11 cellular contexts compared by ENCODE assay signal in the genomic region with DNA sequence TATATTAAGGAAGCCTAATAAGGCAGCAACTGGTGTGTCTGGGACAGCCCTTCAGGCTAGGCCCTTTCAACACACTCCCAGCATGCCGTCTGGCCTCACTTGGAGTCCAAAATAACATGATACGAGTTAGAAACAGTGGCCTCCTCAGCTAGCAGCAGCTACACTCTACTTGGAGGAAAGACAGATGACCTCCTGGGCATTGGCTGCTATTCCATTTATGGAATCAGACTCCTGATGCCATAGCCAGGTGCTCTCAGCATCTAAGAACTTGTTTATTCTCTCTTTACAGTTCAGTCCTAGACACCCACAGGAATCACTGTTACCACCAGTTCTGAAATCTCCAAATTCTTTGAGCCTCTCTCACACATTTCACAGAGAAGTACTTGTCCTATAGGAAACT. TPM values are rescaled to one million over a fixed set of nuclear protein-coding genes. Genes with fewer than 3 reads are reported as not detected.
DNase-seq lines count a peak whose midpoint lies in the region; TF ChIP-seq lines count a peak whose summit lies in the region.
"Had no signal": no experiment of that assay in that cellular context is flagged by ENCODE, and none has a peak within 500 bp of the region (broad histone marks: within the 10 kb centered on the region; RNA-seq: fewer than 3 reads in every experiment).

No MANE protein-coding gene starts in this region.

- H2AFZ ChIP-seq in osteoblast (ENCODE audit: low read length) = no peak overlapping the region

- peaks cover 4% of the 10 kb centered on the region for H4K20me1 ChIP-seq in osteoblast (ENCODE audit: insufficient read depth, low read length)

- H3K4me2 ChIP-seq in osteoblast (ENCODE audit: insufficient read depth, low read length) = peak overlapping the region; percentile 12

- TF ChIP-seq CTCF in AG04449 (IDR thresholded peaks at IDR 0.05; ENCODE audit: insufficient read depth, low read length, missing control alignments) = no peak
- TF ChIP-seq CTCF in WI38 (IDR thresholded peaks at IDR 0.05; ENCODE audit: low read depth, low read length) = no peak
- TF ChIP-seq CTCF in fibroblast of the aortic adventitia (IDR thresholded peaks at IDR 0.05; ENCODE audit: insufficient read depth, low read length) = no peak
- no peak for TF ChIP-seq CTCF in osteoblast (IDR thresholded peaks at IDR 0.05; ENCODE audit: extremely low read depth, low read depth, low read length)

- no peaks in the 10 kb centered on the region for H3K27me3 ChIP-seq in osteoblast (ENCODE audit: insufficient read depth, low read length)
- H3K27me3 ChIP-seq: Peyer's patch had no signal

- CTCF ChIA-PET in AG04449 (lab: Yijun Ruan, JAX) = interaction anchor here (0.6 to 10.3 kb wide), 9 partner anchors 11 to 425 kb away, joined by 3 to 83 read pairs (median 4); a partner anchor contains a TSS

- no peaks in the 10 kb centered on the region for H3K9me3 ChIP-seq in osteoblast (ENCODE audit: low read depth, low read length)
- H3K9me3 ChIP-seq: Peyer's patch had no signal

- peak; percentile 75 for DNase-seq in AG04449 (ENCODE audit: low read depth, low spot score)
- DNase-seq in fibroblast of the aortic adventitia (ENCODE audit: low read depth) = peak; percentile 77
- no peak for DNase-seq in osteoblast (ENCODE audit: insufficient read length, low spot score, missing footprints)
- DNase-seq in Kasumi-1 (lab: John Stamatoyannopoulos, UW) = no peak
- DNase-seq in stimulated activated CD4-positive, alpha-beta T cell treated with anti-CD3 and anti-CD28 coated beads, Interleukin-1b, Interleukin-23, amount 100 ng/mL, for 48 hours = no peak
- no peak for DNase-seq in medulla oblongata (ENCODE audit: extremely low spot score)
- DNase-seq in HuH-7 (ENCODE audit: low spot score) = no peak
- DNase-seq: activated T-cell treated with anti-CD3 and anti-CD28 coated beads, Interleukin-2, amount 50 U/mL, for 48 hours; KBM-7; Peyer's patch had no signal

- peaks cover 73% of the 10 kb centered on the region for H3K4me1 ChIP-seq in osteoblast (ENCODE audit: insufficient read depth, low read length)

- H3K4me3 ChIP-seq in AG04449 (ENCODE audit: low read depth, low read length) (no peak overlapping the region), WI38 (ENCODE audit: low read depth, low read length) (peak overlapping the region; percentile 51), fibroblast of the aortic adventitia (ENCODE audit: low read depth, low read length) (no peak overlapping the region), osteoblast (ENCODE audit: insufficient read depth, low read length) (no peak overlapping the region)
- H3K4me3 ChIP-seq: Peyer's patch had no signal

- peak overlapping the region; percentile 97 for H3K27ac ChIP-seq in osteoblast (ENCODE audit: low read depth, low read length)

- POLR2A ChIA-PET in AG04449 (lab: Yijun Ruan, JAX) = interaction anchor here (0.6 to 1.9 kb wide), 2 partner anchors 17 to 30 kb away, joined by 3 to 8 read pairs; no protein-coding TSS in a partner anchor

- H3K79me2 ChIP-seq in osteoblast (ENCODE audit: insufficient read depth, low read length) = peaks cover 80% of the 10 kb centered on the region

- no peaks in the 10 kb centered on the region for H3K36me3 ChIP-seq in osteoblast (ENCODE audit: insufficient read depth, low read length)
- H3K36me3 ChIP-seq: Peyer's patch had no signal

RNA-seq across cellular contexts. Expression of a gene that starts 31.8 kb away (rescaled TPM):
- total RNA-seq in fibroblast of the aortic adventitia (ENCODE audit: low replicate concordance) (19.2 and 32.9 TPM in 2 replicates), osteoblast (25.0 and 28.6 TPM in 2 replicates)

Comparison
In these comparisons a context has a peak if more than half of its experiments do, and no peak if none do; other contexts are left out.
1. DNase-seq: peak in AG04449 (single experiment) and fibroblast of the aortic adventitia (single experiment); none in osteoblast (single experiment), Kasumi-1 (0 of 2), stimulated activated CD4-positive, alpha-beta T cell treated with anti-CD3 and anti-CD28 coated beads, Interleukin-1b, Interleukin-23, amount 100 ng/mL, for 48 hours (single experiment), medulla oblongata (single experiment) and HuH-7 (single experiment).